24 cellular contexts compared by ENCODE assay signal in the genomic region with DNA sequence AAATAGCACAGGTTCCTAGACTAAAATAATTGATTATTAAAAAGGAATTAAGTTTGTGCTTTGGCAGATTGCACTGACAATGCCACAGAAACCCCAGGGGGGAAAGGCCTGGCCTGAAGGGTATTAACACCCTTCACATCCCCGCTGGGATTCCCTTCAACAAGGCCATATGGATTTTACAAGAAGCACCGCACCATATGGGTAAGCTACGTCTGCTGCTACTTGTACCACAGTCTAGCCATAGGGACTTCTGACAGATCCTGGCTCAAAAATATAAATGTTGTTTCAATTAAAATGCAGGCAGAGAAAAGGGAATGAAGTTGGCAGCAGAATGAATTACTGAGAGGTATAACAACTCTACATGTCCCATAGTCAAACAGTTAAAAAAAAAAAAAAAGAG.
DNase-seq lines count a peak whose midpoint lies in the region; ATAC-seq, FAIRE-seq and TF ChIP-seq lines count a peak whose summit lies in the region.
"Had no signal": no experiment of that assay in that cellular context is flagged by ENCODE, and none has a peak within 500 bp of the region (broad histone marks: within the 10 kb centered on the region; RNA-seq: fewer than 3 reads in every experiment).

No MANE protein-coding gene starts in this region.

- H3K9me3 Mint-ChIP-seq in H9: no peaks in the 10 kb centered on the region
- H3K9me3 Mint-ChIP-seq: activated CD8-positive, alpha-beta T cell treated with anti-CD3 and anti-CD28 coated beads for 36 hours; activated naive CD4-positive, alpha-beta T cell treated with anti-CD3 and anti-CD28 coated beads for 36 hours; activated T-cell treated with anti-CD3 and anti-CD28 coated beads, Interleukin-2, amount 50 U/mL, for 24 hours; T-helper 2 cell treated with Interferon-gamma antibody and Interleukin-4, amounts not matched to agents 5 μg/mL and 100 μg/mL, for 36 hours had no signal

- H4K8ac ChIP-seq in H9 (replicated peaks; ENCODE audit: insufficient read length, low read depth, low read length): no peak overlapping the region

- H3K79me1 ChIP-seq in H9 (ENCODE audit: insufficient read depth, low read depth, low read length, poor library complexity, severe bottlenecking): no peaks in the 10 kb centered on the region

- H3K27ac ChIP-seq in H9 (ENCODE audit: insufficient read length, low read depth, low read length) (no peak overlapping the region), HepG2 (ENCODE audit: extremely low read length, insufficient read depth, low read length) (no peak overlapping the region)
- H3K27ac ChIP-seq: left ventricle myocardium inferior had no signal

- H3K18ac ChIP-seq in H9 (ENCODE audit: insufficient read length, low read depth, low read length): no peak overlapping the region

- H3K27me3 Mint-ChIP-seq in H9 (ENCODE audit: low read depth): no peaks in the 10 kb centered on the region
- H3K27me3 Mint-ChIP-seq: activated CD8-positive, alpha-beta T cell treated with anti-CD3 and anti-CD28 coated beads for 36 hours; activated T-cell treated with anti-CD3 and anti-CD28 coated beads, Interleukin-2, amount 50 U/mL, for 24 hours had no signal

- no peaks in the 10 kb centered on the region for H4K20me1 ChIP-seq in H9 (ENCODE audit: control insufficient read depth, insufficient read depth, insufficient read length)
- no peaks in the 10 kb centered on the region; the same call in 1 of the 2 replicates for H4K20me1 ChIP-seq in HepG2 (ENCODE audit: insufficient read depth, low read length)

- H2BK20ac ChIP-seq in H9 (ENCODE audit: low read depth, low read length, poor library complexity, severe bottlenecking): no peak overlapping the region

- no peaks in the 10 kb centered on the region for H3K36me3 Mint-ChIP-seq in H9 (ENCODE audit: insufficient read depth in 1 of 3, low read depth in 3 of 3)

- H3K27me3 ChIP-seq in H9 (ENCODE audit: insufficient read depth, low read length) (no peaks in the 10 kb centered on the region), HepG2 (ENCODE audit: control insufficient read depth in 1 of 2, insufficient read depth in 2 of 2, low read length in 2 of 2) (no peaks in the 10 kb centered on the region)

- no peak for TF ChIP-seq RAD21 in HepG2 (CRISPR knock-in tag; IDR thresholded peaks at IDR 0.05)

- H3K79me2 ChIP-seq in H9 (ENCODE audit: insufficient read depth, low read length) (no peaks in the 10 kb centered on the region), HepG2 (ENCODE audit: insufficient read depth, low read length) (no peaks in the 10 kb centered on the region)

- H3K36me3 ChIP-seq in HepG2 (replicated peaks in 1 of 2; ENCODE audit: control insufficient read depth in 1 of 2, insufficient read depth in 2 of 2, low read length in 2 of 2): no peaks in the 10 kb centered on the region
- H3K36me3 ChIP-seq: left ventricle myocardium inferior had no signal

- POLR2A ChIA-PET in HepG2 (lab: Yijun Ruan, JAX): no interaction called here

- H3K4me1 ChIP-seq in H9 (ENCODE audit: insufficient read depth, low read length): no peaks in the 10 kb centered on the region
- H3K4me1 ChIP-seq in HepG2 (ENCODE audit: insufficient read depth, low read length): peaks cover 8% of the 10 kb centered on the region

- no peak overlapping the region for H2AK5ac ChIP-seq in H9 (ENCODE audit: insufficient read length, low read length)

- no peak overlapping the region for H3K4me2 ChIP-seq in H9 (ENCODE audit: insufficient read depth, insufficient read length, low read length)
- H3K4me2 ChIP-seq in HepG2 (ENCODE audit: low read depth, low read length): no peak overlapping the region

- in situ Hi-C loops in HepG2 (cut with HindIII; ENCODE audit: extremely low pct_ligation_motif_present, low pct_unique_long_range_greater_than_20kb): no loop called here

- CTCF ChIA-PET in HepG2 (lab: Yijun Ruan, JAX; ENCODE audit: low intra/inter-chr PET ratio, low total read pairs): no interaction called here

- no CpG with 5 or more reads among the region's 3 CpGs for WGBS in H9 (ENCODE audit: extremely low coverage, insufficient read length, low lambda C conversion rate)
- WGBS in HepG2 (ENCODE audit: low lambda C conversion rate): 95% methylated on average over 3 of the region's 3 CpGs

- H3K9ac ChIP-seq in H9 (ENCODE audit: extremely low read depth, insufficient read length, low read length) (no peak overlapping the region), HepG2 (ENCODE audit: insufficient read depth, low read depth, low read length) (no peak overlapping the region)

- H3K56ac ChIP-seq in H9 (ENCODE audit: insufficient read length, low read depth, low read length): no peak overlapping the region

- FAIRE-seq in HepG2 (lab: Jason Lieb, UNC): no peak
- FAIRE-seq: endothelial cell of umbilical vein, K562 had no signal

- no peak overlapping the region for H3K14ac ChIP-seq in H9 (ENCODE audit: insufficient read depth, low read length)

- no peak for TF ChIP-seq CTCF in AG10803 (conservative IDR thresholded peaks at IDR 0.05; ENCODE audit: low read length)
- no peak for TF ChIP-seq CTCF in H9 (conservative IDR thresholded peaks at IDR 0.05)
- TF ChIP-seq CTCF in HepG2 (CRISPR knock-in tag; IDR thresholded peaks at IDR 0.05): no peak

- H4K5ac ChIP-seq in H9 (ENCODE audit: insufficient read length, low read depth, low read length): no peak overlapping the region

- no peak overlapping the region for H3K4ac ChIP-seq in H9 (ENCODE audit: low read depth, low read length)

- DNase-seq in AG10803 (ENCODE audit: low read depth): peak; percentile 23
- DNase-seq in H9: peak; percentile 36
- DNase-seq in NCI-H82 (lab: John Stamatoyannopoulos, UW): peak; percentile 99
- peak; percentile 56 for DNase-seq in ecto neural progenitor cell (ENCODE audit: low spot score)
- DNase-seq in amniotic stem cell (lab: John Stamatoyannopoulos, UW): no peak
- DNase-seq in left colon: no peak
- no peak for DNase-seq in glomerular visceral epithelial cell (ENCODE audit: extremely low spot score)
- DNase-seq in HepG2 (ENCODE audit: low spot score): no peak
- DNase-seq: activated CD8-positive, alpha-beta T cell treated with anti-CD3 and anti-CD28 coated beads for 36 hours; activated naive CD4-positive, alpha-beta T cell treated with anti-CD3 and anti-CD28 coated beads for 36 hours; activated T-cell treated with anti-CD3 and anti-CD28 coated beads, Interleukin-2, amount 50 U/mL, for 24 hours; anterior cingulate cortex; COR-L47; dermis blood vessel endothelial cell; GOT3; left ventricle myocardium inferior; MM.1S; mucosa of descending colon; NCI-H1436 treated with DMSO at 0.1 percent for 48 hours; posterior cingulate gyrus had no signal

- H3K4me3 Mint-ChIP-seq in H9: no peak overlapping the region
- H3K4me3 Mint-ChIP-seq: activated CD8-positive, alpha-beta T cell treated with anti-CD3 and anti-CD28 coated beads for 36 hours; activated naive CD4-positive, alpha-beta T cell treated with anti-CD3 and anti-CD28 coated beads for 36 hours; activated T-cell treated with anti-CD3 and anti-CD28 coated beads, Interleukin-2, amount 50 U/mL, for 24 hours; T-helper 2 cell treated with Interferon-gamma antibody and Interleukin-4, amounts not matched to agents 5 μg/mL and 100 μg/mL, for 36 hours had no signal

- H3K23ac ChIP-seq in H9 (ENCODE audit: insufficient read length, low read depth, low read length): no peak overlapping the region

- H2BK120ac ChIP-seq in H9 (ENCODE audit: low read depth, low read length, poor library complexity, severe bottlenecking): no peak overlapping the region

- no peak overlapping the region for H4K91ac ChIP-seq in H9 (ENCODE audit: insufficient read length, low read depth, low read length)

- TF ChIP-seq EP300 in HepG2 (IDR thresholded peaks at IDR 0.05; ENCODE audit: low read depth in 2 of 2, low read length in 2 of 2): no peak
- TF ChIP-seq EP300 in HepG2 (CRISPR knock-in tag; IDR thresholded peaks at IDR 0.05; ENCODE audit: borderline replicate concordance): no peak

- no peak for TF ChIP-seq POLR2A in HepG2 (IDR thresholded peaks at IDR 0.05; ENCODE audit: insufficient read depth in 1 of 2, low read depth in 2 of 2, low read length in 2 of 2)

- H2BK15ac ChIP-seq in H9 (ENCODE audit: low read depth, low read length): no peak overlapping the region

- peaks cover 11% of the 10 kb centered on the region in 2 experiments for H3K4me1 Mint-ChIP-seq in H9

- H3K4me3 ChIP-seq in AG10803 (ENCODE audit: low read length) (no peak overlapping the region), HepG2 (replicated peaks in 1 of 3; ENCODE audit: insufficient read depth in 1 of 3, low read depth in 2 of 3, low read length in 3 of 3) (no peak overlapping the region)
- H3K4me3 ChIP-seq: K562, left ventricle myocardium inferior, mucosa of descending colon had no signal

- intact Hi-C loops in left colon (cut with DNase I, micrococcal nuclease): no loop called here
- intact Hi-C loops in HepG2 (cut with micrococcal nuclease; ENCODE audit: unreplicated experiment): no loop called here

- H3K9me3 ChIP-seq in H9 (ENCODE audit: control insufficient read depth, low read depth, low read length) (no peaks in the 10 kb centered on the region), HepG2 (ENCODE audit: low read length) (no peaks in the 10 kb centered on the region)
- H3K9me3 ChIP-seq: left ventricle myocardium inferior, mucosa of descending colon had no signal

- BruUV-seq in HepG2 (replicated peaks; lab: Mats Ljungman, UMichigan): no TSS peak

- H3K23me2 ChIP-seq in H9 (ENCODE audit: insufficient read length, low read depth, low read length, poor library complexity, severe bottlenecking): no peaks in the 10 kb centered on the region

- no peak overlapping the region for H2BK12ac ChIP-seq in H9 (ENCODE audit: insufficient read length, low read depth, low read length)

- no peak overlapping the region for H3K27ac Mint-ChIP-seq in H9
- H3K27ac Mint-ChIP-seq: activated CD8-positive, alpha-beta T cell treated with anti-CD3 and anti-CD28 coated beads for 36 hours; activated naive CD4-positive, alpha-beta T cell treated with anti-CD3 and anti-CD28 coated beads for 36 hours; activated T-cell treated with anti-CD3 and anti-CD28 coated beads, Interleukin-2, amount 50 U/mL, for 24 hours; T-helper 2 cell treated with Interferon-gamma antibody and Interleukin-4, amounts not matched to agents 5 μg/mL and 100 μg/mL, for 36 hours had no signal

- H3T11ph ChIP-seq in H9 (ENCODE audit: low read length): no peak overlapping the region

- no peak overlapping the region for H2AFZ ChIP-seq in H9 (ENCODE audit: low read length)
- no peak overlapping the region for H2AFZ ChIP-seq in HepG2 (ENCODE audit: low read length)

- no peak overlapping the region for H2BK5ac ChIP-seq in H9 (ENCODE audit: insufficient read length, low read length)

- no peak for ATAC-seq in left colon
- ATAC-seq in HepG2: no peak
- ATAC-seq: activated CD4-positive, CD25-positive, alpha-beta regulatory T cell treated with anti-CD3 and anti-CD28 coated beads, Interleukin-2, amount 50 U/mL, for 24 hours; activated CD8-positive, alpha-beta T cell treated with anti-CD3 and anti-CD28 coated beads for 36 hours; K562; mucosa of descending colon had no signal

TF ChIP-seq in HepG2, 621 proteins besides CTCF, POLR2A, EP300 and RAD21 (continues in another document):
- TF ChIP-seq SNAPC2 (CRISPR knock-in tag; IDR thresholded peaks at IDR 0.05) (no peak), SRSF1 (optimal IDR thresholded peaks at IDR 0.05; ENCODE audit: low read depth, low read length) (no peak), AHR (CRISPR knock-in tag; IDR thresholded peaks at IDR 0.05) (no peak)

Comparison
In these comparisons a context has a peak if more than half of its experiments do, and no peak if none do; other contexts are left out.
1. DNase-seq: peak in AG10803 (single experiment), H9 (single experiment), NCI-H82 (single experiment) and ecto neural progenitor cell (single experiment); none in amniotic stem cell (single experiment), left colon (0 of 2), glomerular visceral epithelial cell (single experiment) and HepG2 (single experiment).